10 cellular contexts compared by ENCODE assay signal in the genomic region with DNA sequence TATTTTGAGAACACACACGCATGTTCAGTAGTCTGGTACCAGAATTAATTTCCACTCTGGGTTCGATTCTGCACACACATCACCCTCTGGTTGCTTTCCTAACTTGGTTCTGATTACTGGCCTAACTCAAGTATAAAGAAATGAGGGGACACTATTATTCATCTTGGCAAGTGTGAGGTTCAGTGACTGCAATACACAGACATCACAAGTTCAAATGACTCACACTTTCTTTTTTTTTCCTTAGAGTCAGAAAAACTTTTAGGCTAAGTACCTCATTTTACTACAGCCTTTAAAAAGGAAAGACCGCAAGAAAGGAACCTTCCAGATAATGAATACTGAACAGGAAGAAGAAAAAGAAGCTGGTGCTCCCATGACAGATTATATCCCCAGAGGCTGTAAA. TPM values are rescaled to one million over a fixed set of nuclear protein-coding genes. Genes with fewer than 3 reads are reported as not detected.
DNase-seq lines count a peak whose midpoint lies in the region; ATAC-seq and TF ChIP-seq lines count a peak whose summit lies in the region.
"Had no signal": no experiment of that assay in that cellular context is flagged by ENCODE, and none has a peak within 500 bp of the region (broad histone marks: within the 10 kb centered on the region; RNA-seq: fewer than 3 reads in every experiment).

No MANE protein-coding gene starts in this region.

- H3K4me1 ChIP-seq in GM23248 (ENCODE audit: insufficient read depth) (peaks cover 58% of the 10 kb centered on the region), skeletal muscle satellite cell (ENCODE audit: control insufficient read depth, insufficient read depth, low read length) (peaks cover 40% of the 10 kb centered on the region)

- DNase-seq in GM23248: peak; percentile 92
- DNase-seq in fibroblast of peridontal ligament (ENCODE audit: extremely low read depth): peak; percentile 91
- DNase-seq in SKM-1 treated with dmso at 0.1 percent for 144 hours (lab: John Stamatoyannopoulos, UW; ENCODE audit: unreplicated experiment): no peak
- DNase-seq in G401 (ENCODE audit: low spot score): no peak
- no peak for DNase-seq in NCI-H187 treated with DMSO at 0.1 percent for 48 hours (lab: John Stamatoyannopoulos, UW)
- DNase-seq: midbrain, NCI-H510A treated with DMSO at 0.1 percent for 48 hours had no signal

- H3K4me2 ChIP-seq in GM23248 (ENCODE audit: unreplicated experiment) (peak overlapping the region; percentile 71), skeletal muscle satellite cell (ENCODE audit: low read length) (peak overlapping the region; percentile 39)

- H3K36me3 ChIP-seq in GM23248 (ENCODE audit: low read depth) (peaks cover 30% of the 10 kb centered on the region), skeletal muscle satellite cell (ENCODE audit: insufficient read depth, low read length) (peaks cover 52% of the 10 kb centered on the region)

- peaks cover 67% of the 10 kb centered on the region for H3F3A ChIP-seq in GM23248 (ENCODE audit: insufficient read depth)

- TF ChIP-seq CTCF in VCaP (conservative IDR thresholded peaks at IDR 0.05): no peak

- H3K27me3 ChIP-seq in GM23248 (replicated peaks; ENCODE audit: insufficient read depth): no peaks in the 10 kb centered on the region
- H3K27me3 ChIP-seq in skeletal muscle satellite cell (ENCODE audit: control insufficient read depth, insufficient read depth, low read length): no peaks in the 10 kb centered on the region

- WGBS in GM23248 (ENCODE audit: low coverage in 1 of 2, low lambda C conversion rate in 2 of 2, missing lambda C conversion rate in 2 of 2), 2 experiments: 4 to 7% methylated on average over 3 of the region's 3 CpGs

- no peaks in the 10 kb centered on the region for H4K20me1 ChIP-seq in GM23248 (ENCODE audit: insufficient read depth)

- in situ Hi-C loops in GM23248 (cut with MboI): loop anchor here (10.0 kb wide), 1 partner anchor 325 kb away; no protein-coding TSS in a partner anchor
- in situ Hi-C loops in G401 (cut with HindIII; ENCODE audit: low sequenced_read_pairs): no loop called here

- H3K9ac ChIP-seq in GM23248: peak overlapping the region; percentile 81
- H3K9ac ChIP-seq in skeletal muscle satellite cell (ENCODE audit: low read depth, low read length): peak overlapping the region; percentile 48

- H3K9me3 ChIP-seq in GM23248 (ENCODE audit: low read depth) (no peaks in the 10 kb centered on the region), skeletal muscle satellite cell (replicated peaks; ENCODE audit: low read length) (no peaks in the 10 kb centered on the region)

- no peaks in the 10 kb centered on the region for H3K9me2 ChIP-seq in GM23248 (ENCODE audit: insufficient read depth)

- ATAC-seq in GM19328 (IDR thresholded peaks at IDR 0.05; ENCODE audit: unreplicated experiment): no peak

- H3K4me3 ChIP-seq in GM23248 (0 out of 2 replicates have a peak overlapping the region, but pooled peaks have one; percentile 7), skeletal muscle satellite cell (ENCODE audit: low read length) (no peak overlapping the region)

- peaks cover 15% of the 10 kb centered on the region; the same call in 1 of the 2 replicates for H3K79me2 ChIP-seq in GM23248 (ENCODE audit: insufficient read depth)

- H2AFZ ChIP-seq in GM23248: no peak overlapping the region

- H3K27ac ChIP-seq in GM23248 (peak overlapping the region; percentile 98), VCaP (peak overlapping the region; percentile 81)

RNA-seq across cellular contexts. Expression of a gene that starts 37.3 kb away (rescaled TPM):
- total RNA-seq in GM23248 (2014; rRNA removed; shearing (Covaris generic)): not detected in 2 replicates
- 0.10 and 0.25 TPM in 2 replicates for polyA plus RNA-seq in GM23248 (2016; fragmentation: Nextera tagmentation; extraction: Ambion mirVana)
- total RNA-seq in skeletal muscle satellite cell (2012; rRNA removed): not detected in 2 replicates
- not detected in 2 replicates for total RNA-seq in G401 (2014; rRNA removed; shearing (Covaris generic))

Comparison
In these comparisons a context has a peak if more than half of its experiments do, and no peak if none do; other contexts are left out.
1. DNase-seq: peak in GM23248 (single experiment) and fibroblast of peridontal ligament (single experiment); none in SKM-1 treated with dmso at 0.1 percent for 144 hours (single experiment), G401 (single experiment) and NCI-H187 treated with DMSO at 0.1 percent for 48 hours (single experiment).